8 cellular contexts compared by ENCODE assay signal in genomic region chr20:50790651-50791277, GRCh38. TPM values are rescaled to one million over a fixed set of nuclear protein-coding genes. Genes with fewer than 3 reads are reported as not detected.
DNase-seq lines count a peak whose midpoint lies in the region; ATAC-seq, FAIRE-seq and TF ChIP-seq lines count a peak whose summit lies in the region.

No MANE protein-coding gene starts in this region.

- H3K4me1 ChIP-seq in fibroblast of lung (ENCODE audit: control insufficient read depth, extremely low read depth, insufficient read depth, low read length), result peaks cover 13% of the 10 kb centered on the region

- H3K9me3 Mint-ChIP-seq in activated T-helper 1 cell treated with anti-CD3 and anti-CD28 coated beads, Interleukin-12 subunit alpha, Interleukin-12 subunit beta, Interleukin-2, Interleukin-4 antibody, amounts not matched to agents 30 ng/mL and 10 ng/mL and 1 ng/mL, durations not matched to agents 14 hours and 24 hours and 36 hours, result no peaks in the 10 kb centered on the region
- H3K9me3 Mint-ChIP-seq in natural killer cell treated with Interleukin-12 subunit alpha and Interleukin-12 subunit beta and Interleukin-15 and Interleukin-18, amount 100 ng/mL, for 72 hours, result no peaks in the 10 kb centered on the region

- no peaks in the 10 kb centered on the region for H3K36me3 Mint-ChIP-seq in activated T-helper 1 cell treated with anti-CD3 and anti-CD28 coated beads, Interleukin-12 subunit alpha, Interleukin-12 subunit beta, Interleukin-2, Interleukin-4 antibody, amounts not matched to agents 30 ng/mL and 10 ng/mL and 1 ng/mL, durations not matched to agents 14 hours and 24 hours and 36 hours (ENCODE audit: low read depth)
- H3K36me3 Mint-ChIP-seq in natural killer cell treated with Interleukin-12 subunit alpha and Interleukin-12 subunit beta and Interleukin-15 and Interleukin-18, amount 100 ng/mL, for 72 hours, result no peaks in the 10 kb centered on the region

- H3K4me3 ChIP-seq in fibroblast of lung (replicated peaks in 1 of 4; ENCODE audit: control extremely low read depth in 1 of 4, insufficient read depth in 1 of 4, low read depth in 3 of 4, low read length in 4 of 4), result no peak overlapping the region

- H3K9ac ChIP-seq in fibroblast of lung (ENCODE audit: insufficient read depth, low read length), result peak overlapping the region; percentile 16

- peak; percentile 53 for ATAC-seq in GM21360 (IDR thresholded peaks at IDR 0.05; ENCODE audit: unreplicated experiment)
- peak; percentile 74 to 78 for ATAC-seq in natural killer cell treated with Interleukin-12 subunit alpha and Interleukin-12 subunit beta and Interleukin-15 and Interleukin-18, amount 100 ng/mL, for 72 hours

- H2AFZ ChIP-seq in fibroblast of lung (ENCODE audit: low read length), result peak overlapping the region; percentile 84

- H3K27me3 ChIP-seq in fibroblast of lung (ENCODE audit: control insufficient read depth, insufficient read depth, low read length), result no peaks in the 10 kb centered on the region

- peaks cover 5% of the 10 kb centered on the region for H3K4me1 Mint-ChIP-seq in activated T-helper 1 cell treated with anti-CD3 and anti-CD28 coated beads, Interleukin-12 subunit alpha, Interleukin-12 subunit beta, Interleukin-2, Interleukin-4 antibody, amounts not matched to agents 30 ng/mL and 10 ng/mL and 1 ng/mL, durations not matched to agents 14 hours and 24 hours and 36 hours (ENCODE audit: low read depth)
- H3K4me1 Mint-ChIP-seq in natural killer cell treated with Interleukin-12 subunit alpha and Interleukin-12 subunit beta and Interleukin-15 and Interleukin-18, amount 100 ng/mL, for 72 hours (ENCODE audit: low read depth in 2 of 2), result peaks cover 9 to 10% of the 10 kb centered on the region in 2 donors

- no peaks in the 10 kb centered on the region for H3K36me3 ChIP-seq in fibroblast of lung (ENCODE audit: control insufficient read depth, insufficient read depth, low read length)

- no peak overlapping the region for H3K4me3 Mint-ChIP-seq in activated T-helper 1 cell treated with anti-CD3 and anti-CD28 coated beads, Interleukin-12 subunit alpha, Interleukin-12 subunit beta, Interleukin-2, Interleukin-4 antibody, amounts not matched to agents 30 ng/mL and 10 ng/mL and 1 ng/mL, durations not matched to agents 14 hours and 24 hours and 36 hours
- no peak overlapping the region for H3K4me3 Mint-ChIP-seq in natural killer cell treated with Interleukin-12 subunit alpha and Interleukin-12 subunit beta and Interleukin-15 and Interleukin-18, amount 100 ng/mL, for 72 hours

- H3K27ac ChIP-seq in fibroblast of lung (ENCODE audit: insufficient read depth, low read length), result peak overlapping the region; percentile 69

- no peaks in the 10 kb centered on the region for H4K20me1 ChIP-seq in fibroblast of lung (ENCODE audit: control insufficient read depth, extremely low read depth, insufficient read depth, low read length)

- H3K27ac Mint-ChIP-seq in activated T-helper 1 cell treated with anti-CD3 and anti-CD28 coated beads, Interleukin-12 subunit alpha, Interleukin-12 subunit beta, Interleukin-2, Interleukin-4 antibody, amounts not matched to agents 30 ng/mL and 10 ng/mL and 1 ng/mL, durations not matched to agents 14 hours and 24 hours and 36 hours, result peak overlapping the region; percentile 52
- no peak overlapping the region for H3K27ac Mint-ChIP-seq in natural killer cell treated with Interleukin-12 subunit alpha and Interleukin-12 subunit beta and Interleukin-15 and Interleukin-18, amount 100 ng/mL, for 72 hours

- H3K9me3 ChIP-seq in fibroblast of lung (ENCODE audit: control insufficient read depth, insufficient read depth, low read depth, low read length), result no peaks in the 10 kb centered on the region

- intact Hi-C loops in activated T-helper 1 cell treated with anti-CD3 and anti-CD28 coated beads, Interleukin-12 subunit alpha, Interleukin-12 subunit beta, Interleukin-2, Interleukin-4 antibody, amounts not matched to agents 30 ng/mL and 10 ng/mL and 1 ng/mL, durations not matched to agents 14 hours and 24 hours and 36 hours (cut with micrococcal nuclease), result loop anchor here (1.0 to 10.0 kb wide), 4 partner anchors 122 to 194 kb away; partner anchors contain the start of genes DPM1 and MOCS3

- TF ChIP-seq CTCF in D721Med (IDR thresholded peaks at IDR 0.05; ENCODE audit: insufficient read depth, missing control alignments), result peak; percentile 67
- TF ChIP-seq CTCF in fibroblast of lung (conservative IDR thresholded peaks at IDR 0.05 in 1 of 2, IDR thresholded peaks at IDR 0.05 in 1 of 2; ENCODE audit: low read depth in 1 of 2, low read length in 2 of 2), result peak; percentile 73 to 86

- no peak for FAIRE-seq in D721Med (lab: Jason Lieb, UNC)

- peak overlapping the region; percentile 41 for H3K4me2 ChIP-seq in fibroblast of lung (ENCODE audit: extremely low read depth, insufficient read depth, low read length)

- DNase-seq in D721Med (ENCODE audit: insufficient read length, low spot score), result peak; percentile 85
- peak in 74 of 76 experiments; percentile 27 to 90 (median 78) for DNase-seq in HUDEP-2 (lab: John Stamatoyannopoulos, UW; ENCODE audit: unreplicated experiment in 76 of 76)
- peak; percentile 71 for DNase-seq in activated T-helper 1 cell treated with anti-CD3 and anti-CD28 coated beads, Interleukin-12 subunit alpha, Interleukin-12 subunit beta, Interleukin-2, Interleukin-4 antibody, amounts not matched to agents 30 ng/mL and 10 ng/mL and 1 ng/mL, durations not matched to agents 14 hours and 24 hours and 36 hours (ENCODE audit: low spot score)
- DNase-seq in fibroblast of lung (ENCODE audit: low read depth in 2 of 2), result peak; percentile 85 to 91
- peak; percentile 87 for DNase-seq in natural killer cell treated with Interleukin-12 subunit alpha and Interleukin-12 subunit beta and Interleukin-15 and Interleukin-18, amount 100 ng/mL, for 72 hours (ENCODE audit: low spot score)
- peak; percentile 74 for DNase-seq in stimulated activated naive CD4-positive, alpha-beta T cell treated with Interleukin-2 at 50 U/mL for 16 hours (lab: John Stamatoyannopoulos, UW)

- no peaks in the 10 kb centered on the region for H3K79me2 ChIP-seq in fibroblast of lung (ENCODE audit: control insufficient read depth, insufficient read depth, low read length)

- peaks cover 6% of the 10 kb centered on the region for H3K27me3 Mint-ChIP-seq in activated T-helper 1 cell treated with anti-CD3 and anti-CD28 coated beads, Interleukin-12 subunit alpha, Interleukin-12 subunit beta, Interleukin-2, Interleukin-4 antibody, amounts not matched to agents 30 ng/mL and 10 ng/mL and 1 ng/mL, durations not matched to agents 14 hours and 24 hours and 36 hours (ENCODE audit: insufficient read depth)
- peaks cover 0 to 2% of the 10 kb centered on the region in 2 donors for H3K27me3 Mint-ChIP-seq in natural killer cell treated with Interleukin-12 subunit alpha and Interleukin-12 subunit beta and Interleukin-15 and Interleukin-18, amount 100 ng/mL, for 72 hours

TF ChIP-seq in PFSK-1, 5 proteins besides CTCF, POLR2A, EP300 and RAD21:
- no peak for TF ChIP-seq TAF1 (IDR thresholded peaks at IDR 0.05; ENCODE audit: borderline replicate concordance, insufficient read depth, low read length)
- TF ChIP-seq POLR2AphosphoS5 (IDR thresholded peaks at IDR 0.05; ENCODE audit: low read depth, low read length), result peak; percentile 66
- peak; percentile 84 for TF ChIP-seq FOXP2 (optimal IDR thresholded peaks at IDR 0.05; ENCODE audit: borderline replicate concordance, extremely low read depth, extremely low read length, insufficient read depth)
- no peak for TF ChIP-seq SIN3A (IDR thresholded peaks at IDR 0.05; ENCODE audit: borderline replicate concordance, insufficient read depth, low read length)

RNA-seq across cellular contexts. Expression of gene BCAS4, which starts 4.1 kb away (rescaled TPM):
- polyA plus RNA-seq in PFSK-1 (2012; ENCODE audit: insufficient read length, low read depth), result 5.6 TPM
- 7.8 and 9.3 TPM in 2 replicates for total RNA-seq in activated T-helper 1 cell treated with anti-CD3 and anti-CD28 coated beads, Interleukin-12 subunit alpha, Interleukin-12 subunit beta, Interleukin-2, Interleukin-4 antibody, amounts not matched to agents 30 ng/mL and 10 ng/mL and 1 ng/mL, durations not matched to agents 14 hours and 24 hours and 36 hours
- total RNA-seq in fibroblast of lung, result 12.1 and 33.7 TPM in 2 replicates
- 14.1 and 26.0 TPM in 2 replicates for polyA plus RNA-seq in fibroblast of lung
- polyA plus RNA-seq in fibroblast of lung (2012), result 13.7 and 24.6 TPM in 2 replicates
- 5.2 and 13.9 TPM in 2 replicates for polyA minus RNA-seq in fibroblast of lung (ENCODE audit: low replicate concordance)
- 10 to 100 TPM in 1 of 2 donors, 1 to 10 TPM in 1; 6.7 to 15.0 TPM for total RNA-seq in natural killer cell treated with Interleukin-12 subunit alpha and Interleukin-12 subunit beta and Interleukin-15 and Interleukin-18, amount 100 ng/mL, for 72 hours

RNA-seq across cellular contexts. Expression of gene PARD6B, which starts 59.4 kb away (rescaled TPM):
- polyA plus RNA-seq in PFSK-1 (2012; ENCODE audit: insufficient read length, low read depth), result 0.55 TPM
- total RNA-seq in activated T-helper 1 cell treated with anti-CD3 and anti-CD28 coated beads, Interleukin-12 subunit alpha, Interleukin-12 subunit beta, Interleukin-2, Interleukin-4 antibody, amounts not matched to agents 30 ng/mL and 10 ng/mL and 1 ng/mL, durations not matched to agents 14 hours and 24 hours and 36 hours, result 6.3 and 7.1 TPM in 2 replicates
- 0.83 and 1.0 TPM in 2 replicates for total RNA-seq in fibroblast of lung
- 0.23 and 0.30 TPM in 2 replicates for polyA plus RNA-seq in fibroblast of lung
- polyA plus RNA-seq in fibroblast of lung (2012), result 0.12 and 0.17 TPM in 2 replicates
- 0.07 TPM in 1 of 2 replicates, not detected in the other for polyA minus RNA-seq in fibroblast of lung (ENCODE audit: low replicate concordance)
- 1 to 10 TPM; 3.8 to 4.1 TPM for total RNA-seq in natural killer cell treated with Interleukin-12 subunit alpha and Interleukin-12 subunit beta and Interleukin-15 and Interleukin-18, amount 100 ng/mL, for 72 hours
